In genomic region chr2:181526014-181526413, GRCh38 we compare ENCODE assay signal across 22 cellular contexts.
A peak's percentile ranks its signal among the peaks of the same experiment; 100 is the strongest.
DNase-seq lines count a peak whose midpoint lies in the region; ATAC-seq lines count a peak whose summit lies in the region.
"Had no signal": no experiment of that assay in that cellular context is flagged by ENCODE, and none has a peak within 500 bp of the region (broad histone marks: within the 10 kb centered on the region; RNA-seq: fewer than 3 reads in every experiment).

No MANE protein-coding gene starts in this region.

- peak overlapping the region; percentile 9 for H3K27ac Mint-ChIP-seq in activated CD8-positive, alpha-beta memory T cell treated with anti-CD3 and anti-CD28 coated beads, Interleukin-2, amount 10 ng/mL, durations not matched to agents 7 days and 5 days
- H3K27ac Mint-ChIP-seq in memory B cell = peak overlapping the region; percentile 65
- H3K27ac Mint-ChIP-seq in activated T-helper 2 cell treated with anti-CD3 and anti-CD28 coated beads, Interferon-gamma antibody, Interleukin-2, Interleukin-4, amounts not matched to agents 10 μg/mL and 5 μg/mL and 100 μg/mL, durations not matched to agents 14 hours and 24 hours and 36 hours = no peak overlapping the region
- H3K27ac Mint-ChIP-seq: GM23338, H9 had no signal

- peaks cover 67% of the 10 kb centered on the region for H3K36me3 Mint-ChIP-seq in activated CD8-positive, alpha-beta memory T cell treated with anti-CD3 and anti-CD28 coated beads, Interleukin-2, amount 10 ng/mL, durations not matched to agents 7 days and 5 days
- H3K36me3 Mint-ChIP-seq in memory B cell = peaks cover 29% of the 10 kb centered on the region
- H3K36me3 Mint-ChIP-seq in activated T-helper 2 cell treated with anti-CD3 and anti-CD28 coated beads, Interferon-gamma antibody, Interleukin-2, Interleukin-4, amounts not matched to agents 10 μg/mL and 5 μg/mL and 100 μg/mL, durations not matched to agents 14 hours and 24 hours and 36 hours (ENCODE audit: low read depth) = peaks cover 77% of the 10 kb centered on the region

- CTCF ChIA-PET in activated CD8-positive, alpha-beta memory T cell treated with anti-CD3 and anti-CD28 coated beads, Interleukin-2, amount 10 ng/mL, durations not matched to agents 7 days and 5 days (lab: Charles Lee) = no interaction called here

- H3K4me1 Mint-ChIP-seq in activated CD8-positive, alpha-beta memory T cell treated with anti-CD3 and anti-CD28 coated beads, Interleukin-2, amount 10 ng/mL, durations not matched to agents 7 days and 5 days = peaks cover 2% of the 10 kb centered on the region
- no peaks in the 10 kb centered on the region for H3K4me1 Mint-ChIP-seq in memory B cell
- H3K4me1 Mint-ChIP-seq in activated T-helper 2 cell treated with anti-CD3 and anti-CD28 coated beads, Interferon-gamma antibody, Interleukin-2, Interleukin-4, amounts not matched to agents 10 μg/mL and 5 μg/mL and 100 μg/mL, durations not matched to agents 14 hours and 24 hours and 36 hours (ENCODE audit: low read depth) = peaks cover 6% of the 10 kb centered on the region
- H3K4me1 Mint-ChIP-seq: GM23338, H9 had no signal

- no peak for ATAC-seq in activated CD8-positive, alpha-beta memory T cell treated with anti-CD3 and anti-CD28 coated beads, Interleukin-2, amount 10 ng/mL, durations not matched to agents 7 days and 5 days
- ATAC-seq in memory B cell (ENCODE audit: low read depth) = no peak
- ATAC-seq in GM21423 (IDR thresholded peaks at IDR 0.05; ENCODE audit: unreplicated experiment) = no peak
- ATAC-seq: GM23338, HepG2 had no signal

- H3K4me3 Mint-ChIP-seq in activated CD8-positive, alpha-beta memory T cell treated with anti-CD3 and anti-CD28 coated beads, Interleukin-2, amount 10 ng/mL, durations not matched to agents 7 days and 5 days = no peak overlapping the region
- H3K4me3 Mint-ChIP-seq in memory B cell = no peak overlapping the region
- H3K4me3 Mint-ChIP-seq in activated T-helper 2 cell treated with anti-CD3 and anti-CD28 coated beads, Interferon-gamma antibody, Interleukin-2, Interleukin-4, amounts not matched to agents 10 μg/mL and 5 μg/mL and 100 μg/mL, durations not matched to agents 14 hours and 24 hours and 36 hours (ENCODE audit: low read depth) = no peak overlapping the region
- H3K4me3 Mint-ChIP-seq: GM23338, H9 had no signal

- H3K9me3 Mint-ChIP-seq in activated CD8-positive, alpha-beta memory T cell treated with anti-CD3 and anti-CD28 coated beads, Interleukin-2, amount 10 ng/mL, durations not matched to agents 7 days and 5 days (ENCODE audit: low read depth) = no peaks in the 10 kb centered on the region
- no peaks in the 10 kb centered on the region for H3K9me3 Mint-ChIP-seq in memory B cell
- no peaks in the 10 kb centered on the region for H3K9me3 Mint-ChIP-seq in activated T-helper 2 cell treated with anti-CD3 and anti-CD28 coated beads, Interferon-gamma antibody, Interleukin-2, Interleukin-4, amounts not matched to agents 10 μg/mL and 5 μg/mL and 100 μg/mL, durations not matched to agents 14 hours and 24 hours and 36 hours
- H3K9me3 Mint-ChIP-seq: GM23338, H9 had no signal

- no peak for DNase-seq in activated CD8-positive, alpha-beta memory T cell treated with anti-CD3 and anti-CD28 coated beads, Interleukin-2, amount 10 ng/mL, durations not matched to agents 7 days and 5 days
- no peak for DNase-seq in activated CD8-positive, alpha-beta memory T cell treated with anti-CD3 and anti-CD28 coated beads, Interleukin-2, amount 50 U/mL, for 48 hours
- DNase-seq in DMS53 (lab: John Stamatoyannopoulos, UW) = peak; percentile 76
- DNase-seq in SK-N-DZ (ENCODE audit: low spot score) = peak; percentile 58
- no peak for DNase-seq in memory B cell (ENCODE audit: low spot score in 2 of 2)
- DNase-seq in activated T-helper 2 cell treated with anti-CD3 and anti-CD28 coated beads, Interferon-gamma antibody, Interleukin-2, Interleukin-4, amounts not matched to agents 10 μg/mL and 5 μg/mL and 100 μg/mL, durations not matched to agents 14 hours and 24 hours and 36 hours (ENCODE audit: low spot score) = no peak
- DNase-seq in amygdala (lab: John Stamatoyannopoulos, UW) = no peak
- DNase-seq: DND-41; H9; Karpas-422; NCI-H1105; NCI-H1436 treated with DMSO at 0.1 percent for 48 hours; NCI-H1930; NCI-H2107; NCI-H446 treated with DMSO at 0.1 percent for 48 hours; NCI-H526; NK-92 treated with Interleukin-12 subunit alpha and Interleukin-12 subunit beta, amount 100 ng/mL, for 24 hours; PC-9; Right ventricle myocardium superior had no signal

- no peaks in the 10 kb centered on the region for H3K27me3 Mint-ChIP-seq in activated CD8-positive, alpha-beta memory T cell treated with anti-CD3 and anti-CD28 coated beads, Interleukin-2, amount 10 ng/mL, durations not matched to agents 7 days and 5 days
- no peaks in the 10 kb centered on the region for H3K27me3 Mint-ChIP-seq in memory B cell
- H3K27me3 Mint-ChIP-seq in activated T-helper 2 cell treated with anti-CD3 and anti-CD28 coated beads, Interferon-gamma antibody, Interleukin-2, Interleukin-4, amounts not matched to agents 10 μg/mL and 5 μg/mL and 100 μg/mL, durations not matched to agents 14 hours and 24 hours and 36 hours (ENCODE audit: low read depth) = no peaks in the 10 kb centered on the region

- intact Hi-C loops in activated T-helper 2 cell treated with anti-CD3 and anti-CD28 coated beads, Interferon-gamma antibody, Interleukin-2, Interleukin-4, amounts not matched to agents 10 μg/mL and 5 μg/mL and 100 μg/mL, durations not matched to agents 14 hours and 24 hours and 36 hours (cut with micrococcal nuclease) = no loop called here

Comparison
In these comparisons a context has a peak if more than half of its experiments do, and no peak if none do; other contexts are left out.
1. DNase-seq: peak in DMS53 (single experiment) and SK-N-DZ (single experiment); none in activated CD8-positive, alpha-beta memory T cell treated with anti-CD3 and anti-CD28 coated beads, Interleukin-2, amount 10 ng/mL, durations not matched to agents 7 days and 5 days (single experiment), activated CD8-positive, alpha-beta memory T cell treated with anti-CD3 and anti-CD28 coated beads, Interleukin-2, amount 50 U/mL, for 48 hours (single experiment), memory B cell (0 of 2), activated T-helper 2 cell treated with anti-CD3 and anti-CD28 coated beads, Interferon-gamma antibody, Interleukin-2, Interleukin-4, amounts not matched to agents 10 μg/mL and 5 μg/mL and 100 μg/mL, durations not matched to agents 14 hours and 24 hours and 36 hours (single experiment) and amygdala (0 of 56).